In genomic region chr11:65479184-65480145, GRCh38 we compare ENCODE assay signal across 1 cellular context.
TF ChIP-seq lines count a peak whose summit lies in the region.

No MANE protein-coding gene starts in this region.

TF ChIP-seq in K562, 482 proteins besides CTCF, POLR2A, EP300 and RAD21 (continued from another document):
- TF ChIP-seq MGA (IDR thresholded peaks at IDR 0.05): no peak
- 0 out of 2 replicates have a peak, but pooled peaks have one; percentile 14 for TF ChIP-seq JUND (IDR thresholded peaks at IDR 0.05; ENCODE audit: borderline replicate concordance, low read depth, low read length)
- no peak; the same call in 2 of the 3 replicates for TF ChIP-seq JUND (tag; IDR thresholded peaks at IDR 0.05; ENCODE audit: borderline replicate concordance, low read depth, low read length)
- 0 out of 4 replicates have a peak, but pooled peaks of 1 of the 2 experiments have one; percentile 21 for TF ChIP-seq SRF (CRISPR knock-in tag; IDR thresholded peaks at IDR 0.05)
- no peak for TF ChIP-seq SRSF3 (IDR thresholded peaks at IDR 0.05; ENCODE audit: insufficient read depth, low read length)
- peak in 1 of 2 experiments; percentile 30; a peak in 1 of 4 replicates for TF ChIP-seq TBL1XR1 (IDR thresholded peaks at IDR 0.05; ENCODE audit: low read length in 2 of 2)
- TF ChIP-seq ZNF165 (CRISPR knock-in tag; IDR thresholded peaks at IDR 0.05; ENCODE audit: borderline replicate concordance): peak; percentile 83; the same call in 1 of the 2 replicates
- TF ChIP-seq GMEB1 (CRISPR knock-in tag; IDR thresholded peaks at IDR 0.05): no peak
- TF ChIP-seq RCOR1 (IDR thresholded peaks at IDR 0.05; ENCODE audit: borderline replicate concordance in 1 of 2, low read depth in 2 of 2, low read length in 2 of 2): no peak; a peak in 1 of 4 replicates
- no peak for TF ChIP-seq SMARCC2 (IDR thresholded peaks at IDR 0.05; ENCODE audit: low read depth)
- no peak for TF ChIP-seq RHOXF2B (CRISPR knock-in tag; conservative IDR thresholded peaks at IDR 0.05)
- TF ChIP-seq ZNF518B (CRISPR knock-in tag; IDR thresholded peaks at IDR 0.05): no peak
